15 cellular contexts compared by ENCODE assay signal in genomic region chr3:36546196-36546595, GRCh38.
"Had no signal": no experiment of that assay in that cellular context is flagged by ENCODE, and none has a peak within 500 bp of the region (broad histone marks: within the 10 kb centered on the region; RNA-seq: fewer than 3 reads in every experiment).

No MANE protein-coding gene starts in this region.

- H3K4me1 ChIP-seq: esophagus squamous epithelium, gastrocnemius medialis, right atrium auricular region had no signal

- ATAC-seq: activated naive CD8-positive, alpha-beta T cell treated with anti-CD3 and anti-CD28 coated beads, Interleukin-2, amount 50 U/mL, for 24 hours; gastrocnemius medialis; naive thymus-derived CD4-positive, alpha-beta T cell had no signal

- H3K36me3 Mint-ChIP-seq: naive thymus-derived CD4-positive, alpha-beta T cell; stimulated activated effector memory CD8-positive, alpha-beta T cell treated with anti-CD3 and anti-CD28 coated beads, Interleukin-12 subunit alpha, Interleukin-12 subunit beta, amount 100 ng/mL, for 72 hours; type B pancreatic cell had no signal

- H3K4me3 ChIP-seq: ascending aorta, esophagus squamous epithelium, gastrocnemius medialis, right atrium auricular region had no signal

- H3K36me3 ChIP-seq: esophagus squamous epithelium, gastrocnemius medialis, right atrium auricular region had no signal

- H3K9me3 Mint-ChIP-seq: activated CD4-positive, alpha-beta memory T cell treated with anti-CD3 and anti-CD28 coated beads, Interleukin-2, amount 10 ng/mL, durations not matched to agents 7 days and 5 days; activated naive CD8-positive, alpha-beta T cell treated with anti-CD3 and anti-CD28 coated beads, Interleukin-2, amount 50 U/mL, for 24 hours; activated T-helper 1 cell treated with anti-CD3 and anti-CD28 coated beads, Interleukin-12 subunit alpha, Interleukin-12 subunit beta, Interleukin-2, Interleukin-4 antibody, amounts not matched to agents 30 ng/mL and 10 ng/mL and 1 ng/mL, durations not matched to agents 14 hours and 24 hours and 36 hours; stimulated activated effector memory CD8-positive, alpha-beta T cell treated with anti-CD3 and anti-CD28 coated beads, Interleukin-12 subunit alpha, Interleukin-12 subunit beta, amount 100 ng/mL, for 72 hours; type B pancreatic cell had no signal

- H3K4me3 Mint-ChIP-seq: activated CD4-positive, alpha-beta memory T cell treated with anti-CD3 and anti-CD28 coated beads, Interleukin-2, amount 10 ng/mL, durations not matched to agents 7 days and 5 days; activated naive CD8-positive, alpha-beta T cell treated with anti-CD3 and anti-CD28 coated beads, Interleukin-2, amount 50 U/mL, for 24 hours; activated T-helper 1 cell treated with anti-CD3 and anti-CD28 coated beads, Interleukin-12 subunit alpha, Interleukin-12 subunit beta, Interleukin-2, Interleukin-4 antibody, amounts not matched to agents 30 ng/mL and 10 ng/mL and 1 ng/mL, durations not matched to agents 14 hours and 24 hours and 36 hours; stimulated activated effector memory CD8-positive, alpha-beta T cell treated with anti-CD3 and anti-CD28 coated beads, Interleukin-12 subunit alpha, Interleukin-12 subunit beta, amount 100 ng/mL, for 72 hours; type B pancreatic cell had no signal

- H3K27ac ChIP-seq: ascending aorta, esophagus squamous epithelium, gastrocnemius medialis, right atrium auricular region had no signal

- H3K4me1 Mint-ChIP-seq: activated CD4-positive, alpha-beta memory T cell treated with anti-CD3 and anti-CD28 coated beads, Interleukin-2, amount 10 ng/mL, durations not matched to agents 7 days and 5 days; activated naive CD8-positive, alpha-beta T cell treated with anti-CD3 and anti-CD28 coated beads, Interleukin-2, amount 50 U/mL, for 24 hours; naive thymus-derived CD4-positive, alpha-beta T cell; stimulated activated effector memory CD8-positive, alpha-beta T cell treated with anti-CD3 and anti-CD28 coated beads, Interleukin-12 subunit alpha, Interleukin-12 subunit beta, amount 100 ng/mL, for 72 hours had no signal

- DNase-seq: activated CD4-positive, alpha-beta memory T cell treated with anti-CD3 and anti-CD28 coated beads, Interleukin-2, amount 10 ng/mL, durations not matched to agents 7 days and 5 days; activated CD4-positive, alpha-beta T cell treated with anti-CD3 and anti-CD28 coated beads for 1 hour; activated CD8-positive, alpha-beta memory T cell treated with anti-CD3 and anti-CD28 coated beads, Interleukin-2, amount 50 U/mL, for 48 hours; activated naive CD4-positive, alpha-beta T cell; activated naive CD8-positive, alpha-beta T cell treated with anti-CD3 and anti-CD28 coated beads, Interleukin-2, amount 50 U/mL, for 24 hours; esophagus squamous epithelium; gastrocnemius medialis; kidney glomerular epithelial cell; naive thymus-derived CD4-positive, alpha-beta T cell; T-helper 9 cell had no signal

- H3K27ac Mint-ChIP-seq: activated CD4-positive, alpha-beta memory T cell treated with anti-CD3 and anti-CD28 coated beads, Interleukin-2, amount 10 ng/mL, durations not matched to agents 7 days and 5 days; activated naive CD8-positive, alpha-beta T cell treated with anti-CD3 and anti-CD28 coated beads, Interleukin-2, amount 50 U/mL, for 24 hours; activated T-helper 1 cell treated with anti-CD3 and anti-CD28 coated beads, Interleukin-12 subunit alpha, Interleukin-12 subunit beta, Interleukin-2, Interleukin-4 antibody, amounts not matched to agents 30 ng/mL and 10 ng/mL and 1 ng/mL, durations not matched to agents 14 hours and 24 hours and 36 hours; naive thymus-derived CD4-positive, alpha-beta T cell; stimulated activated effector memory CD8-positive, alpha-beta T cell treated with anti-CD3 and anti-CD28 coated beads, Interleukin-12 subunit alpha, Interleukin-12 subunit beta, amount 100 ng/mL, for 72 hours; type B pancreatic cell had no signal

- H3K27me3 ChIP-seq: ascending aorta, esophagus squamous epithelium, gastrocnemius medialis, right atrium auricular region had no signal

- H3K27me3 Mint-ChIP-seq: activated CD4-positive, alpha-beta memory T cell treated with anti-CD3 and anti-CD28 coated beads, Interleukin-2, amount 10 ng/mL, durations not matched to agents 7 days and 5 days had no signal
